ENCODE assay signal across 23 cellular contexts in genomic region chr15:66787472-66787871, GRCh38.
A peak's percentile ranks its signal among the peaks of the same experiment; 100 is the strongest.
DNase-seq lines count a peak whose midpoint lies in the region; ATAC-seq, FAIRE-seq and TF ChIP-seq lines count a peak whose summit lies in the region.
"Had no signal": no experiment of that assay in that cellular context is flagged by ENCODE, and none has a peak within 500 bp of the region (broad histone marks: within the 10 kb centered on the region; RNA-seq: fewer than 3 reads in every experiment).

No MANE protein-coding gene starts in this region.

- H3K4me2 ChIP-seq in K562 (ENCODE audit: insufficient read depth, low read length) = no peak overlapping the region

- in situ Hi-C loops in K562 (cut with MboI) = no loop called here

- no peaks in the 10 kb centered on the region for H3K9me1 ChIP-seq in K562 (ENCODE audit: control insufficient read depth, insufficient read depth, low read length)

- no peak for FAIRE-seq in K562 (lab: Jason Lieb, UNC)
- FAIRE-seq: GM12891, H1 had no signal

- no peak overlapping the region for H3K4me3 ChIP-seq in AG04450 (ENCODE audit: low read depth, low read length)
- H3K4me3 ChIP-seq in HEK293 (ENCODE audit: low read depth, low read length) = no peak overlapping the region
- no peak overlapping the region for H3K4me3 ChIP-seq in K562
- no peak overlapping the region for H3K4me3 ChIP-seq in mesodermal cell (ENCODE audit: extremely low read depth, insufficient read depth, low read length, poor library complexity, severe bottlenecking)
- H3K4me3 ChIP-seq in effector memory CD4-positive, alpha-beta T cell (ENCODE audit: insufficient read depth, low read depth, low read length, poor library complexity, severe bottlenecking) = no peak overlapping the region

- DNase-seq in AG04450 (ENCODE audit: low read depth, low spot score) (no peak), K562 (ENCODE audit: extremely low read depth in 1 of 4, low spot score in 3 of 4) (no peak), germinal center (ENCODE audit: low spot score) (no peak), hippocampal formation (lab: John Stamatoyannopoulos, UW) (no peak)
- no peak for DNase-seq in effector memory CD4-positive, alpha-beta T cell
- DNase-seq: BE2C, Calu3, DMS79 treated with DMSO at 0.1 percent for 48 hours, GF-D8, HCEC 1CT, KBM-7, NCI-H1105 treated with DMSO at 0.1 percent for 48 hours, NCI-H146, NCI-H2029, NCI-H446, NCI-H524 treated with DMSO at 0.1 percent for 48 hours, NCI-H774, Right ventricle myocardium superior had no signal

- H3K27me3 ChIP-seq in AG04450 (ENCODE audit: control insufficient read depth, insufficient read depth, low read length) = no peaks in the 10 kb centered on the region
- H3K27me3 ChIP-seq in K562 (ENCODE audit: control insufficient read depth in 2 of 2, insufficient read depth in 2 of 2, low read length in 2 of 2) = no peaks in the 10 kb centered on the region
- H3K27me3 ChIP-seq in effector memory CD4-positive, alpha-beta T cell (replicated peaks; ENCODE audit: control insufficient read depth, insufficient read depth, low read length, poor library complexity, severe bottlenecking) = no peaks in the 10 kb centered on the region
- H3K27me3 ChIP-seq: BE2C had no signal

- CTCF ChIA-PET in AG04450 (lab: Charles Lee) (interaction anchor here (1.0 kb wide), 2 partner anchors 14 to 64 kb away, joined by 3 read pairs; no protein-coding TSS in a partner anchor), HEK293 (lab: Yijun Ruan, JAX) (interaction anchor here (5.5 kb wide), 1 partner anchor 64 kb away, joined by 84 read pairs; no protein-coding TSS in a partner anchor), K562 (lab: Yijun Ruan, JAX; ENCODE audit: low intra/inter-chr PET ratio) (no interaction called here)

- intact Hi-C loops in K562 (cut with micrococcal nuclease) = no loop called here

- TF ChIP-seq CTCF in AG04450 (IDR thresholded peaks at IDR 0.05; ENCODE audit: low read depth, low read length) (no peak), HEK293 (tag by site-specific recombination; IDR thresholded peaks at IDR 0.05) (no peak), K562 (IDR thresholded peaks at IDR 0.05 in 2 of 3, conservative IDR thresholded peaks at IDR 0.05 in 1 of 3; ENCODE audit: insufficient read depth in 2 of 3, low read depth in 1 of 3, low read length in 3 of 3) (no peak)

- no peak overlapping the region for H2AFZ ChIP-seq in K562 (ENCODE audit: low read depth, low read length)

- H3K27ac ChIP-seq in AG04450 (ENCODE audit: low read depth, low read length) (peak overlapping the region; percentile 31), HEK293 (ENCODE audit: extremely low read depth, low read depth, low read length) (no peak overlapping the region), K562 (ENCODE audit: extremely low read depth, low read depth, low read length) (no peak overlapping the region), mesodermal cell (ENCODE audit: low read depth, low read length, severe bottlenecking) (peak overlapping the region; percentile 70)
- no peak overlapping the region for H3K27ac ChIP-seq in effector memory CD4-positive, alpha-beta T cell (ENCODE audit: insufficient read depth, low read length, poor library complexity, severe bottlenecking)

- H4K20me1 ChIP-seq in K562 (replicated peaks; ENCODE audit: control insufficient read depth, insufficient read depth, low read length) = no peaks in the 10 kb centered on the region

- TF ChIP-seq EP300 in K562 (IDR thresholded peaks at IDR 0.05; ENCODE audit: low read length) = no peak

- BruUV-seq in K562 (replicated peaks; lab: Mats Ljungman, UMichigan) = no TSS peak

- no peak overlapping the region for H3K9ac ChIP-seq in K562 (ENCODE audit: insufficient read depth in 1 of 2, low read depth in 2 of 2, low read length in 2 of 2)

- no peaks in the 10 kb centered on the region for H3K9me3 ChIP-seq in AG04450 (ENCODE audit: control insufficient read depth, insufficient read depth, low read length)
- no peaks in the 10 kb centered on the region for H3K9me3 ChIP-seq in HEK293 (ENCODE audit: control insufficient read depth, insufficient read depth, low read depth, low read length)
- no peaks in the 10 kb centered on the region for H3K9me3 ChIP-seq in K562 (replicated peaks; ENCODE audit: control insufficient read depth, insufficient read depth, low read depth, low read length)
- peaks cover 2% of the 10 kb centered on the region for H3K9me3 ChIP-seq in mesodermal cell (ENCODE audit: control insufficient read depth, low read length)
- H3K9me3 ChIP-seq in effector memory CD4-positive, alpha-beta T cell (ENCODE audit: control insufficient read depth, low read length) = no peaks in the 10 kb centered on the region
- H3K9me3 ChIP-seq: BE2C had no signal

- no peak for TF ChIP-seq RAD21 in K562 (CRISPR knock-in tag; conservative IDR thresholded peaks at IDR 0.05 in 1 of 2, IDR thresholded peaks at IDR 0.05 in 1 of 2)

- no peak for ATAC-seq in K562
- no peak for ATAC-seq in HG02571 (IDR thresholded peaks at IDR 0.05; ENCODE audit: unreplicated experiment)

- no peaks in the 10 kb centered on the region for H3K79me2 ChIP-seq in K562 (ENCODE audit: control insufficient read depth, insufficient read depth, low read length)

- H3K36me3 ChIP-seq in HEK293 (ENCODE audit: control insufficient read depth in 2 of 2, insufficient read depth in 1 of 2, low read length in 2 of 2) (peaks cover 0 to 14% of the 10 kb centered on the region in 2 experiments; a peak in 2 of 3 replicates), K562 (ENCODE audit: control insufficient read depth, insufficient read depth, low read length) (no peaks in the 10 kb centered on the region; the same call in 2 of the 3 replicates), mesodermal cell (ENCODE audit: control insufficient read depth, insufficient read depth, low read length) (peaks cover 21% of the 10 kb centered on the region)
- no peaks in the 10 kb centered on the region for H3K36me3 ChIP-seq in effector memory CD4-positive, alpha-beta T cell (ENCODE audit: control insufficient read depth, insufficient read depth, low read length)

- POLR2A ChIA-PET in AG04450 (lab: Yijun Ruan, JAX) (interaction anchor here (1.2 kb wide), 1 partner anchor 39 kb away, joined by 8 read pairs; no protein-coding TSS in a partner anchor), HEK293 (lab: Yijun Ruan, JAX) (no interaction called here), K562 (lab: Yijun Ruan, JAX) (no interaction called here)

- no peak for TF ChIP-seq POLR2A in K562 (conservative IDR thresholded peaks at IDR 0.05)

- 43% methylated on average over 1 of the region's 1 CpG for WGBS in K562 (ENCODE audit: insufficient coverage, low coverage, missing lambda C conversion rate)
- WGBS in mesodermal cell (ENCODE audit: insufficient coverage in 2 of 2), 2 experiments = 83 to 100% methylated on average over 1 of the region's 1 CpG

- H3K4me1 ChIP-seq in HEK293 (ENCODE audit: control insufficient read depth, insufficient read depth, low read length) (no peaks in the 10 kb centered on the region), K562 (replicated peaks in 1 of 2; ENCODE audit: control insufficient read depth in 2 of 2, insufficient read depth in 2 of 2, low read length in 2 of 2) (no peaks in the 10 kb centered on the region), mesodermal cell (ENCODE audit: control insufficient read depth, insufficient read depth, low read length, poor library complexity, severe bottlenecking) (peaks cover 28% of the 10 kb centered on the region)
- H3K4me1 ChIP-seq in effector memory CD4-positive, alpha-beta T cell (ENCODE audit: control insufficient read depth, insufficient read depth, low read length, poor library complexity, severe bottlenecking) = no peaks in the 10 kb centered on the region
- H3K4me1 ChIP-seq: BE2C had no signal

TF ChIP-seq in HEK293, 187 proteins besides CTCF, POLR2A, EP300 and RAD21:
- TF ChIP-seq ZNF768 (tag by site-specific recombination; IDR thresholded peaks at IDR 0.05) (peak; percentile 95), SETDB1 (IDR thresholded peaks at IDR 0.05; ENCODE audit: insufficient read length, low read length) (no peak), ZNF76 (tag by site-specific recombination; IDR thresholded peaks at IDR 0.05; ENCODE audit: borderline replicate concordance, low read depth) (peak; percentile 47; the same call in 1 of the 2 replicates)

TF ChIP-seq in K562, 482 proteins besides CTCF, POLR2A, EP300 and RAD21 (continues in another document):
- TF ChIP-seq RREB1 (CRISPR knock-in tag; IDR thresholded peaks at IDR 0.05) = no peak

Comparison
In these comparisons a context has a peak if more than half of its experiments do, and no peak if none do; other contexts are left out.
1. H3K27ac ChIP-seq: peak in AG04450 (single experiment) and mesodermal cell (single experiment); none in HEK293 (single experiment), K562 (single experiment) and effector memory CD4-positive, alpha-beta T cell (single experiment).